21 cellular contexts compared by ENCODE assay signal in genomic region chr1:239833709-239834108, GRCh38.
A peak's percentile ranks its signal among the peaks of the same experiment; 100 is the strongest.
DNase-seq lines count a peak whose midpoint lies in the region; ATAC-seq and TF ChIP-seq lines count a peak whose summit lies in the region.
"Had no signal": no experiment of that assay in that cellular context is flagged by ENCODE, and none has a peak within 500 bp of the region (broad histone marks: within the 10 kb centered on the region; RNA-seq: fewer than 3 reads in every experiment).

No MANE protein-coding gene starts in this region.

- H3K27ac Mint-ChIP-seq in T-helper 17 cell: no peak overlapping the region
- H3K27ac Mint-ChIP-seq: B cell, IgD-negative memory B cell had no signal

- 29% methylated on average over 2 of the region's 2 CpGs for WGBS in right cardiac atrium

- peak overlapping the region; percentile 52 for H3K27ac ChIP-seq in SJCRH30
- no peak overlapping the region for H3K27ac ChIP-seq in right cardiac atrium (ENCODE audit: low read length)

- peaks cover 2% of the 10 kb centered on the region for H3K36me3 Mint-ChIP-seq in T-helper 17 cell (ENCODE audit: low read depth)
- H3K36me3 Mint-ChIP-seq: IgD-negative memory B cell had no signal

- TF ChIP-seq CTCF in LNCaP clone FGC (IDR thresholded peaks at IDR 0.05; ENCODE audit: control insufficient read depth, extremely low read depth, insufficient read depth): no peak

- intact Hi-C loops in left colon (cut with DNase I, micrococcal nuclease) (no loop called here), right cardiac atrium (cut with DNase I) (no loop called here)

- H3K9me3 ChIP-seq in SJCRH30 (replicated peaks) (no peaks in the 10 kb centered on the region), right cardiac atrium (ENCODE audit: control insufficient read depth, low read length) (no peaks in the 10 kb centered on the region), T-helper 17 cell (ENCODE audit: control insufficient read depth, low read length, poor library complexity, severe bottlenecking) (no peaks in the 10 kb centered on the region)

- H3K4me1 ChIP-seq in SJCRH30 (peaks cover 42% of the 10 kb centered on the region), right cardiac atrium (ENCODE audit: control insufficient read depth, insufficient read depth, low read length) (peaks cover 5% of the 10 kb centered on the region)

- DNase-seq in COLO829 (ENCODE audit: low spot score) (peak; percentile 70), LNCaP clone FGC (ENCODE audit: low read depth) (peak; percentile 59), SJCRH30 (peak; percentile 35 to 77), left colon (no peak), right cardiac atrium (no peak), T-helper 17 cell (no peak), 8988T (no peak)
- DNase-seq: activated CD4-positive, alpha-beta T cell treated with anti-CD3 and anti-CD28 coated beads, Interleukin-2, amount 50 U/mL, for 48 hours; activated CD4-positive, CD25-positive, alpha-beta regulatory T cell; activated CD8-positive, alpha-beta memory T cell treated with anti-CD3 and anti-CD28 coated beads, Interleukin-2, amount 50 U/mL, for 4 hours; central memory CD4-positive, alpha-beta T cell; dermis blood vessel endothelial cell; NCI-H1105 treated with DMSO at 0.1 percent for 48 hours; NCI-H2171 treated with DMSO at 0.1 percent for 48 hours; NCI-H526 treated with DMSO at 0.1 percent for 48 hours; occipital lobe; trophoblast cell had no signal

- H3K4me3 ChIP-seq in LNCaP clone FGC (ENCODE audit: low read depth, low read length) (no peak overlapping the region), SJCRH30 (no peak overlapping the region), right cardiac atrium (ENCODE audit: low read length) (no peak overlapping the region)
- H3K4me3 ChIP-seq: lung had no signal

- H3K36me3 ChIP-seq in SJCRH30: no peaks in the 10 kb centered on the region

- H3K4me1 Mint-ChIP-seq in T-helper 17 cell: peaks cover 9% of the 10 kb centered on the region
- H3K4me1 Mint-ChIP-seq: B cell had no signal

- H3K27me3 Mint-ChIP-seq in T-helper 17 cell: no peaks in the 10 kb centered on the region
- H3K27me3 Mint-ChIP-seq: B cell, IgD-negative memory B cell had no signal

- no peak overlapping the region for H3K4me3 Mint-ChIP-seq in T-helper 17 cell
- H3K4me3 Mint-ChIP-seq: B cell had no signal

- ATAC-seq in left colon (peak; percentile 32), right cardiac atrium (no peak), T-helper 17 cell (no peak), GM19455 (IDR thresholded peaks at IDR 0.05; ENCODE audit: unreplicated experiment) (no peak)

- H3K27me3 ChIP-seq in SJCRH30: no peaks in the 10 kb centered on the region
- no peaks in the 10 kb centered on the region for H3K27me3 ChIP-seq in right cardiac atrium (ENCODE audit: control insufficient read depth, insufficient read depth)

Comparison
In these comparisons a context has a peak if more than half of its experiments do, and no peak if none do; other contexts are left out.
1. DNase-seq: peak in COLO829 (single experiment), LNCaP clone FGC (single experiment) and SJCRH30 (2 of 2); none in left colon (0 of 2), right cardiac atrium (0 of 3), T-helper 17 cell (0 of 3) and 8988T (single experiment).